ENCODE assay signal across 8 cellular contexts in genomic region chr3:98657429-98657828, GRCh38.
A peak's percentile ranks its signal among the peaks of the same experiment; 100 is the strongest.
DNase-seq lines count a peak whose midpoint lies in the region; ATAC-seq and TF ChIP-seq lines count a peak whose summit lies in the region.

No MANE protein-coding gene starts in this region.

- no peak overlapping the region for H3K27ac ChIP-seq in CD4-positive, alpha-beta memory T cell (ENCODE audit: low read depth, low read length)
- no peak overlapping the region for H3K27ac ChIP-seq in neuronal stem cell (replicated peaks; ENCODE audit: low read length)

- H3K4me3 Mint-ChIP-seq in CD4-positive, alpha-beta memory T cell: peak overlapping the region in 1 of 8 donors; percentile 14
- no peak overlapping the region for H3K4me3 Mint-ChIP-seq in chondrocyte (ENCODE audit: unreplicated experiment)

- H3K36me3 ChIP-seq in CD4-positive, alpha-beta memory T cell (ENCODE audit: insufficient read depth, low read length): no peaks in the 10 kb centered on the region
- H3K36me3 ChIP-seq in neuronal stem cell (replicated peaks in 1 of 2; ENCODE audit: control insufficient read depth in 2 of 2, insufficient read depth in 2 of 2, low read length in 2 of 2): no peaks in the 10 kb centered on the region

- H3K4me3 ChIP-seq in CD4-positive, alpha-beta memory T cell (ENCODE audit: low read length in 2 of 2): no peak overlapping the region
- no peak overlapping the region for H3K4me3 ChIP-seq in neuronal stem cell (ENCODE audit: low read length in 2 of 2)

- intact Hi-C loops in CD4-positive, alpha-beta memory T cell (cut with micrococcal nuclease): loop anchor here (1.0 to 5.0 kb wide), 2 partner anchors 325 to 618 kb away; no protein-coding TSS in a partner anchor

- CTCF ChIA-PET in CD4-positive, alpha-beta memory T cell (lab: Charles Lee; ENCODE audit: partially characterized antibody): interaction anchor here (0.6 to 1.7 kb wide), 4 partner anchors 11 to 1039 kb away, joined by 3 to 6 read pairs (median 4); no protein-coding TSS in a partner anchor

- TF ChIP-seq CTCF in chondrocyte (IDR thresholded peaks at IDR 0.05): peak; percentile 37

- peak overlapping the region; percentile 57 for H3K4me2 ChIP-seq in neuronal stem cell (ENCODE audit: insufficient read depth, low read length, poor library complexity, severe bottlenecking)

- DNase-seq in CD4-positive, alpha-beta memory T cell: peak in 4 of 5 donors; percentile 16 to 32 (median 20)
- peak; percentile 22 for DNase-seq in GM19240 (ENCODE audit: insufficient read length, low spot score)
- DNase-seq in SW480 (ENCODE audit: low spot score): peak; percentile 46
- no peak for DNase-seq in chondrocyte (ENCODE audit: low spot score)
- DNase-seq in neuronal stem cell (ENCODE audit: low spot score): peak; percentile 9
- no peak for DNase-seq in LoVo (ENCODE audit: low spot score)
- DNase-seq in GOT3 (lab: John Stamatoyannopoulos, UW): no peak

- no peak overlapping the region for H3K27ac Mint-ChIP-seq in CD4-positive, alpha-beta memory T cell
- H3K27ac Mint-ChIP-seq in chondrocyte (ENCODE audit: unreplicated experiment): no peak overlapping the region

- peaks cover 0 to 7% (median 4%) of the 10 kb centered on the region in 4 donors for H3K4me1 Mint-ChIP-seq in CD4-positive, alpha-beta memory T cell
- no peaks in the 10 kb centered on the region for H3K4me1 Mint-ChIP-seq in chondrocyte (ENCODE audit: low read depth)

- no peak overlapping the region for H4K8ac ChIP-seq in neuronal stem cell (ENCODE audit: low read depth, low read length)

- no peaks in the 10 kb centered on the region for H3K9me3 ChIP-seq in CD4-positive, alpha-beta memory T cell (ENCODE audit: control insufficient read depth in 1 of 2, low read length in 2 of 2)
- no peaks in the 10 kb centered on the region for H3K9me3 ChIP-seq in neuronal stem cell (replicated peaks in 1 of 2; ENCODE audit: control insufficient read depth in 2 of 2, insufficient read depth in 1 of 2, low read depth in 1 of 2, low read length in 2 of 2)

- H3K79me1 ChIP-seq in neuronal stem cell (ENCODE audit: low read depth, low read length): no peaks in the 10 kb centered on the region

- peaks cover 14 to 16% of the 10 kb centered on the region in 2 donors for H3K27me3 Mint-ChIP-seq in CD4-positive, alpha-beta memory T cell
- H3K27me3 Mint-ChIP-seq in chondrocyte (ENCODE audit: low read depth): peaks cover 49% of the 10 kb centered on the region

- peak; percentile 95 for ATAC-seq in HG03108 (IDR thresholded peaks at IDR 0.05; ENCODE audit: unreplicated experiment)

- no CpG with 5 or more reads among the region's 25 CpGs for WGBS in neuronal stem cell (ENCODE audit: extremely low coverage in 2 of 2, insufficient read length in 2 of 2, insufficient replicate concordance in 1 of 2), 2 donors

- H2BK5ac ChIP-seq in neuronal stem cell (ENCODE audit: low read length): no peak overlapping the region

- H3K14ac ChIP-seq in neuronal stem cell (ENCODE audit: low read length): no peak overlapping the region

- no peak overlapping the region for H4K91ac ChIP-seq in neuronal stem cell (ENCODE audit: low read depth, low read length, poor library complexity)

- POLR2A ChIA-PET in CD4-positive, alpha-beta memory T cell (lab: Charles Lee; ENCODE audit: partially characterized antibody): no interaction called here

- no peaks in the 10 kb centered on the region for H3K36me3 Mint-ChIP-seq in CD4-positive, alpha-beta memory T cell
- peaks cover 2% of the 10 kb centered on the region for H3K36me3 Mint-ChIP-seq in chondrocyte (ENCODE audit: low read depth)

- H2AK5ac ChIP-seq in neuronal stem cell (ENCODE audit: low read depth, low read length): no peak overlapping the region

- H3K23ac ChIP-seq in neuronal stem cell (ENCODE audit: low read depth, low read length, poor library complexity): no peak overlapping the region

- H3K4ac ChIP-seq in neuronal stem cell (ENCODE audit: low read length): no peak overlapping the region

- peak overlapping the region; percentile 60 for H3K9ac ChIP-seq in neuronal stem cell (ENCODE audit: low read depth, low read length, poor library complexity)

- H2BK12ac ChIP-seq in neuronal stem cell (ENCODE audit: low read length): no peak overlapping the region

- H3K4me1 ChIP-seq in CD4-positive, alpha-beta memory T cell (ENCODE audit: insufficient read depth, low read length): no peaks in the 10 kb centered on the region
- no peaks in the 10 kb centered on the region for H3K4me1 ChIP-seq in neuronal stem cell (ENCODE audit: control insufficient read depth in 2 of 2, insufficient read depth in 1 of 2, low read depth in 1 of 2, low read length in 2 of 2)

- H2AFZ ChIP-seq in neuronal stem cell (ENCODE audit: low read length): no peak overlapping the region

- H3K9me3 Mint-ChIP-seq in CD4-positive, alpha-beta memory T cell: peaks cover 0 to 1% (median 0%) of the 10 kb centered on the region in 8 donors
- peaks cover 4% of the 10 kb centered on the region for H3K9me3 Mint-ChIP-seq in chondrocyte (ENCODE audit: low read depth)

- no peaks in the 10 kb centered on the region for H3K27me3 ChIP-seq in CD4-positive, alpha-beta memory T cell (ENCODE audit: insufficient read depth, low read length)
- H3K27me3 ChIP-seq in neuronal stem cell (ENCODE audit: control insufficient read depth in 3 of 3, insufficient read depth in 3 of 3, low read depth in 1 of 3, low read length in 3 of 3): peaks cover 0 to 19% (median 0%) of the 10 kb centered on the region in 3 experiments

- H2BK15ac ChIP-seq in neuronal stem cell (ENCODE audit: low read length): no peak overlapping the region

- no peak overlapping the region for H2BK120ac ChIP-seq in neuronal stem cell (ENCODE audit: low read depth, low read length)

- no peak overlapping the region for H3K18ac ChIP-seq in neuronal stem cell (ENCODE audit: low read length)

Comparison
In these comparisons a context has a peak if more than half of its experiments do, and no peak if none do; other contexts are left out.
1. DNase-seq: peak in CD4-positive, alpha-beta memory T cell (4 of 5), GM19240 (single experiment), SW480 (single experiment) and neuronal stem cell (single experiment); none in chondrocyte (single experiment), LoVo (single experiment) and GOT3 (single experiment).